15 cellular contexts compared by ENCODE assay signal in genomic region chr13:75437582-75438318, GRCh38. TPM values are rescaled to one million over a fixed set of nuclear protein-coding genes. Genes with fewer than 3 reads are reported as not detected.
DNase-seq lines count a peak whose midpoint lies in the region; ATAC-seq and TF ChIP-seq lines count a peak whose summit lies in the region.
"Had no signal": no experiment of that assay in that cellular context is flagged by ENCODE, and none has a peak within 500 bp of the region (broad histone marks: within the 10 kb centered on the region; RNA-seq: fewer than 3 reads in every experiment).

No MANE protein-coding gene starts in this region.

- H4K20me1 ChIP-seq in GM23248 (ENCODE audit: insufficient read depth), result no peaks in the 10 kb centered on the region

- H3K79me2 ChIP-seq in GM23248 (ENCODE audit: insufficient read depth), result peaks cover 26% of the 10 kb centered on the region

- H3F3A ChIP-seq in GM23248 (ENCODE audit: insufficient read depth), result no peaks in the 10 kb centered on the region

- H3K27ac Mint-ChIP-seq in nephron, result peak overlapping the region; percentile 32 to 71 (median 49)
- H3K27ac Mint-ChIP-seq: activated T-helper 1 cell treated with anti-CD3 and anti-CD28 coated beads, Interleukin-12 subunit alpha, Interleukin-12 subunit beta, Interleukin-2, Interleukin-4 antibody, amounts not matched to agents 30 ng/mL and 10 ng/mL and 1 ng/mL, durations not matched to agents 14 hours and 24 hours and 36 hours; CD4-positive, CD25-positive, alpha-beta regulatory T cell had no signal

- DNase-seq in GM23248 (peak; percentile 47), SJCRH30 (peak; percentile 18 to 69), foreskin fibroblast (peak; percentile 36 to 58), NCI-H345 treated with DMSO at 0.1 percent for 48 hours (lab: John Stamatoyannopoulos, UW; ENCODE audit: unreplicated experiment) (no peak), GM19238 (ENCODE audit: insufficient read length, low spot score) (no peak)
- DNase-seq: activated CD4-positive, CD25-positive, alpha-beta regulatory T cell treated with anti-CD3 and anti-CD28 coated beads, Interleukin-2, amount 50 U/mL, for 72 hours; CD4-positive, CD25-positive, alpha-beta regulatory T cell; NCI-H446 treated with DMSO at 0.1 percent for 48 hours; SIG-M5; upper lobe of right lung had no signal

- in situ Hi-C loops in GM23248 (cut with MboI), result no loop called here

- no peaks in the 10 kb centered on the region for H3K27me3 ChIP-seq in GM23248 (replicated peaks; ENCODE audit: insufficient read depth)
- H3K27me3 ChIP-seq in SJCRH30, result no peaks in the 10 kb centered on the region
- H3K27me3 ChIP-seq: upper lobe of right lung had no signal

- no peak overlapping the region for H3K9ac ChIP-seq in GM23248

- H3K9me3 ChIP-seq in GM23248 (ENCODE audit: low read depth) (no peaks in the 10 kb centered on the region), SJCRH30 (replicated peaks) (no peaks in the 10 kb centered on the region)
- H3K9me3 ChIP-seq: upper lobe of right lung had no signal

- H3K4me1 Mint-ChIP-seq in nephron, result peaks cover 47% of the 10 kb centered on the region

- no peaks in the 10 kb centered on the region for H3K27me3 Mint-ChIP-seq in nephron (ENCODE audit: low read depth)
- H3K27me3 Mint-ChIP-seq: CD4-positive, CD25-positive, alpha-beta regulatory T cell had no signal

- 48 to 50% methylated on average over 4 of the region's 4 CpGs for WGBS in GM23248 (ENCODE audit: low coverage in 1 of 2, low lambda C conversion rate in 2 of 2, missing lambda C conversion rate in 2 of 2), 2 experiments

- H3K4me1 ChIP-seq in GM23248 (ENCODE audit: insufficient read depth) (no peaks in the 10 kb centered on the region), SJCRH30 (peaks cover 4% of the 10 kb centered on the region)

- ATAC-seq in HG02885 (IDR thresholded peaks at IDR 0.05; ENCODE audit: poor library complexity, unreplicated experiment) (no peak), esophagus mucosa (no peak)
- ATAC-seq: upper lobe of right lung had no signal

- no peak overlapping the region for H3K4me2 ChIP-seq in GM23248 (ENCODE audit: unreplicated experiment)

- H2AFZ ChIP-seq in GM23248, result no peak overlapping the region

- H3K36me3 ChIP-seq in GM23248 (ENCODE audit: low read depth) (no peaks in the 10 kb centered on the region), SJCRH30 (no peaks in the 10 kb centered on the region)
- H3K36me3 ChIP-seq: upper lobe of right lung had no signal

- H3K9me2 ChIP-seq in GM23248 (ENCODE audit: insufficient read depth), result no peaks in the 10 kb centered on the region

- no peak overlapping the region for H3K4me3 ChIP-seq in GM23248
- no peak overlapping the region for H3K4me3 ChIP-seq in SJCRH30
- no peak overlapping the region for H3K4me3 ChIP-seq in foreskin fibroblast (ENCODE audit: low read depth in 1 of 2, low read length in 2 of 2)
- H3K4me3 ChIP-seq: skin epidermis, upper lobe of right lung had no signal

- peaks cover 4% of the 10 kb centered on the region for H3K9me3 Mint-ChIP-seq in nephron
- H3K9me3 Mint-ChIP-seq: activated T-helper 1 cell treated with anti-CD3 and anti-CD28 coated beads, Interleukin-12 subunit alpha, Interleukin-12 subunit beta, Interleukin-2, Interleukin-4 antibody, amounts not matched to agents 30 ng/mL and 10 ng/mL and 1 ng/mL, durations not matched to agents 14 hours and 24 hours and 36 hours; CD4-positive, CD25-positive, alpha-beta regulatory T cell had no signal

- H3K27ac ChIP-seq in GM23248 (no peak overlapping the region), SJCRH30 (no peak overlapping the region)
- H3K27ac ChIP-seq: skin epidermis, upper lobe of right lung had no signal

- TF ChIP-seq CTCF in foreskin fibroblast (IDR thresholded peaks at IDR 0.05; ENCODE audit: low read depth, low read length) (no peak), nephron (IDR thresholded peaks at IDR 0.05; ENCODE audit: unreplicated experiment in 3 of 3) (no peak)

- H3K36me3 Mint-ChIP-seq in nephron (ENCODE audit: low read depth), result peaks cover 3% of the 10 kb centered on the region
- H3K36me3 Mint-ChIP-seq: CD4-positive, CD25-positive, alpha-beta regulatory T cell had no signal

- no peak overlapping the region for H3K4me3 Mint-ChIP-seq in nephron
- H3K4me3 Mint-ChIP-seq: activated T-helper 1 cell treated with anti-CD3 and anti-CD28 coated beads, Interleukin-12 subunit alpha, Interleukin-12 subunit beta, Interleukin-2, Interleukin-4 antibody, amounts not matched to agents 30 ng/mL and 10 ng/mL and 1 ng/mL, durations not matched to agents 14 hours and 24 hours and 36 hours; CD4-positive, CD25-positive, alpha-beta regulatory T cell had no signal

RNA-seq across cellular contexts. Expression of gene TBC1D4, which starts 44.2 kb away (rescaled TPM):
- 13.5 and 19.3 TPM in 2 replicates for total RNA-seq in GM23248 (2014; rRNA removed; shearing (Covaris generic))
- polyA plus RNA-seq in GM23248 (2016; fragmentation: Nextera tagmentation; extraction: Ambion mirVana), result 5.5 and 6.7 TPM in 2 replicates
- 16.9 and 18.4 TPM in 2 replicates for total RNA-seq in SJCRH30 (2014; rRNA removed; shearing (Covaris generic))
- 12.2 TPM for total RNA-seq in esophagus mucosa

Comparison
In these comparisons a context has a peak if more than half of its experiments do, and no peak if none do; other contexts are left out.
1. DNase-seq: peak in GM23248 (single experiment), SJCRH30 (2 of 2) and foreskin fibroblast (2 of 2); none in NCI-H345 treated with DMSO at 0.1 percent for 48 hours (single experiment) and GM19238 (single experiment).